ENCODE assay signal across 32 cellular contexts in the genomic region with DNA sequence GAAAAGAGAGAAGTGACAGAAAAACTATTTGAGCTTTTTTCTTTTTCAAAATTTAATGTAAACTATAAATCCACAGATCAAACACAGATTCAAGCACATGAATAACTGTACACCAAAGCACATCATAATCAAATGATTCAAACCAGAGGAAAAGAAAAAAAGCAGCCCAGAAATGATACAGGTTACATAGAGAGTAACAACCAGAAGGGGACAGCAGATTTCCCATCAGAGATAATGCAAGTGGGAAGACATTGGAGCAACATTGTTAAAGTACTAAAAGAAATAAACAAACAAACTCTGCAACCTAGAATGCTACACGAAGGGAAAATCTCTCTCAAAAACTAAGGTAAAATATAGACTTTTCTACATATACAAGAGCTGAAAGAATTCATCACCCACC. TPM values are rescaled to one million over a fixed set of nuclear protein-coding genes. Genes with fewer than 3 reads are reported as not detected.
"Had no signal": no experiment of that assay in that cellular context is flagged by ENCODE, and none has a peak within 500 bp of the region (broad histone marks: within the 10 kb centered on the region; RNA-seq: fewer than 3 reads in every experiment).

No MANE protein-coding gene starts in this region.

- H3K36me3 ChIP-seq: adrenal gland, SJCRH30 had no signal

- H3K27ac Mint-ChIP-seq: activated B cell treated with CpG ODN at 0.5 μM for 24 hours; activated CD8-positive, alpha-beta T cell treated with anti-CD3 and anti-CD28 coated beads for 36 hours; activated naive CD4-positive, alpha-beta T cell treated with anti-CD3 and anti-CD28 coated beads for 36 hours; activated naive CD4-positive, alpha-beta T cell treated with anti-CD3 and anti-CD28 coated beads, Interleukin-2, amount 50 U/mL, for 72 hours; activated T-helper 1 cell treated with anti-CD3 and anti-CD28 coated beads, Interleukin-12 subunit alpha, Interleukin-12 subunit beta, Interleukin-2, Interleukin-4 antibody, amounts not matched to agents 30 ng/mL and 10 ng/mL and 1 ng/mL, durations not matched to agents 14 hours and 24 hours and 36 hours; brain; T-helper 2 cell treated with Interferon-gamma antibody and Interleukin-4, amounts not matched to agents 5 μg/mL and 100 μg/mL, for 36 hours had no signal

- DNase-seq: activated B cell treated with CpG ODN at 0.5 μM for 24 hours; activated CD4-positive, alpha-beta T cell treated with anti-CD3 and anti-CD28 coated beads for 4 hours; activated CD4-positive, CD25-positive, alpha-beta regulatory T cell treated with anti-CD3 and anti-CD28 coated beads, Interleukin-2, amount 50 U/mL, for 72 hours; activated CD8-positive, alpha-beta T cell treated with anti-CD3 and anti-CD28 coated beads for 36 hours; activated gamma-delta T cell treated with Interleukin-2 at 50 U/mL for 16 hours; activated naive CD4-positive, alpha-beta T cell treated with anti-CD3 and anti-CD28 coated beads for 36 hours; activated T-cell treated with anti-CD3 and anti-CD28 coated beads, Interleukin-2, amount 50 U/mL, for 1 hour; adrenal gland; caudate nucleus; cerebellar nuclear complex; cortex of kidney; KG1; NCI-H1092 treated with DMSO at 0.1 percent for 48 hours; NCI-H1417; NCI-H146; NCI-H187; NCI-H2029 treated with DMSO at 0.1 percent for 48 hours; NCI-H345; NCI-H524 treated with DMSO at 0.1 percent for 48 hours; SHP77; SJCRH30; SW 1271 had no signal

- H3K27me3 ChIP-seq: adrenal gland, SJCRH30 had no signal

- H3K27ac ChIP-seq: adrenal gland, SJCRH30, SK-N-MC, VCaP had no signal

- H3K4me3 Mint-ChIP-seq: activated B cell treated with CpG ODN at 0.5 μM for 24 hours; activated CD8-positive, alpha-beta T cell treated with anti-CD3 and anti-CD28 coated beads for 36 hours; activated naive CD4-positive, alpha-beta T cell treated with anti-CD3 and anti-CD28 coated beads for 36 hours; activated T-helper 1 cell treated with anti-CD3 and anti-CD28 coated beads, Interleukin-12 subunit alpha, Interleukin-12 subunit beta, Interleukin-2, Interleukin-4 antibody, amounts not matched to agents 30 ng/mL and 10 ng/mL and 1 ng/mL, durations not matched to agents 14 hours and 24 hours and 36 hours; brain; T-helper 2 cell treated with Interferon-gamma antibody and Interleukin-4, amounts not matched to agents 5 μg/mL and 100 μg/mL, for 36 hours had no signal

- H3K9me3 ChIP-seq: adrenal gland, SJCRH30 had no signal

- ATAC-seq: activated CD8-positive, alpha-beta T cell treated with anti-CD3 and anti-CD28 coated beads for 36 hours; activated naive CD4-positive, alpha-beta T cell treated with anti-CD3 and anti-CD28 coated beads, Interleukin-2, amount 50 U/mL, for 72 hours; Panc1 had no signal

- FAIRE-seq: astrocyte, bronchial epithelial cell, TTC549 had no signal

- H3K27me3 Mint-ChIP-seq: activated B cell treated with CpG ODN at 0.5 μM for 24 hours; activated CD8-positive, alpha-beta T cell treated with anti-CD3 and anti-CD28 coated beads for 36 hours had no signal

- H3K4me3 ChIP-seq: adrenal gland, SJCRH30, SK-N-MC had no signal

RNA-seq across cellular contexts. Expression of a gene that starts 34.5 kb away (rescaled TPM):
- total RNA-seq: SJCRH30 had no signal

RNA-seq across cellular contexts. Expression of a gene that starts 46.3 kb away (rescaled TPM):
- total RNA-seq: SJCRH30 had no signal
